8 cellular contexts compared by ENCODE assay signal in genomic region chr6:142913511-142914047, GRCh38. TPM values are rescaled to one million over a fixed set of nuclear protein-coding genes. Genes with fewer than 3 reads are reported as not detected.
DNase-seq lines count a peak whose midpoint lies in the region; ATAC-seq and TF ChIP-seq lines count a peak whose summit lies in the region.

No MANE protein-coding gene starts in this region.

- TF ChIP-seq CTCF in psoas muscle (IDR thresholded peaks at IDR 0.05): no peak

- WGBS in psoas muscle, 3 donors: 85 to 93% (median 87%) methylated on average over 10 of the region's 10 CpGs

- ATAC-seq in HG03135 (IDR thresholded peaks at IDR 0.05; ENCODE audit: unreplicated experiment) (peak; percentile 94), psoas muscle (no peak)
- ATAC-seq in activated CD4-positive, alpha-beta T cell treated with anti-CD3 and anti-CD28 coated beads for 36 hours: peak; percentile 88

- H3K4me3 Mint-ChIP-seq in activated CD4-positive, alpha-beta T cell treated with anti-CD3 and anti-CD28 coated beads for 36 hours: peak overlapping the region; percentile 65

- peak overlapping the region; percentile 97 for H3K27ac Mint-ChIP-seq in activated CD4-positive, alpha-beta T cell treated with anti-CD3 and anti-CD28 coated beads for 36 hours

- H3K9me3 ChIP-seq in psoas muscle: no peaks in the 10 kb centered on the region

- H3K4me1 Mint-ChIP-seq in activated CD4-positive, alpha-beta T cell treated with anti-CD3 and anti-CD28 coated beads for 36 hours: peaks cover 86% of the 10 kb centered on the region

- CTCF ChIA-PET in activated CD4-positive, alpha-beta T cell treated with anti-CD3 and anti-CD28 coated beads for 36 hours (lab: Charles Lee): interaction anchor here (0.9 to 1.6 kb wide), 10 partner anchors 12 to 70 kb away, joined by 3 to 8 read pairs (median 4); no protein-coding TSS in a partner anchor

- H3K4me3 ChIP-seq in psoas muscle: no peak overlapping the region

- H3K27me3 ChIP-seq in psoas muscle (ENCODE audit: insufficient read depth in 3 of 3, low read length in 2 of 3): no peaks in the 10 kb centered on the region

- DNase-seq in GM19240 (ENCODE audit: insufficient read length, low spot score) (peak; percentile 68), medulla oblongata (ENCODE audit: extremely low spot score) (peak; percentile 72), psoas muscle (no peak), AML-193 (lab: John Stamatoyannopoulos, UW) (no peak), T1000 (lab: John Stamatoyannopoulos, UW) (no peak), NCI-H1092 (lab: John Stamatoyannopoulos, UW) (no peak)
- peak; percentile 82 for DNase-seq in activated CD4-positive, alpha-beta T cell treated with anti-CD3 and anti-CD28 coated beads for 36 hours

- H3K4me1 ChIP-seq in psoas muscle: peaks cover 16% of the 10 kb centered on the region

- intact Hi-C loops in activated CD4-positive, alpha-beta T cell treated with anti-CD3 and anti-CD28 coated beads for 36 hours (cut with DNase I, micrococcal nuclease): loop anchor here (1.0 to 2.0 kb wide), 11 partner anchors 13 to 91 kb away; no protein-coding TSS in a partner anchor
- intact Hi-C loops in psoas muscle (cut with DNase I): no loop called here

- POLR2A ChIA-PET in activated CD4-positive, alpha-beta T cell treated with anti-CD3 and anti-CD28 coated beads for 36 hours (lab: Charles Lee): interaction anchor here (0.7 to 1.0 kb wide), 10 partner anchors 11 to 107 kb away, joined by 3 to 11 read pairs (median 6); no protein-coding TSS in a partner anchor

- no peaks in the 10 kb centered on the region for H3K27me3 Mint-ChIP-seq in activated CD4-positive, alpha-beta T cell treated with anti-CD3 and anti-CD28 coated beads for 36 hours

- H3K9me3 Mint-ChIP-seq in activated CD4-positive, alpha-beta T cell treated with anti-CD3 and anti-CD28 coated beads for 36 hours (ENCODE audit: low read depth): no peaks in the 10 kb centered on the region

- no peaks in the 10 kb centered on the region for H3K36me3 ChIP-seq in psoas muscle (ENCODE audit: insufficient read depth in 1 of 2, low read depth in 1 of 2)

- H3K36me3 Mint-ChIP-seq in activated CD4-positive, alpha-beta T cell treated with anti-CD3 and anti-CD28 coated beads for 36 hours (ENCODE audit: low read depth): peaks cover 42% of the 10 kb centered on the region

- no peak overlapping the region for H3K27ac ChIP-seq in psoas muscle

RNA-seq across cellular contexts. Expression of gene HIVEP2, which starts 31.4 kb away (rescaled TPM):
- 10 to 100 TPM; 30.7 to 33.6 TPM for total RNA-seq in activated CD4-positive, alpha-beta T cell treated with anti-CD3 and anti-CD28 coated beads for 36 hours
- total RNA-seq in psoas muscle: 10 to 100 TPM; 22.6 to 39.7 (median 29.0) TPM
- polyA plus RNA-seq in psoas muscle: 10 to 100 TPM in 1 of 3 donors, 1 to 10 TPM in 2; 6.2 to 15.1 (median 6.3) TPM

Comparison
In these comparisons a context has a peak if more than half of its experiments do, and no peak if none do; other contexts are left out.
1. DNase-seq: peak in GM19240 (single experiment), activated CD4-positive, alpha-beta T cell treated with anti-CD3 and anti-CD28 coated beads for 36 hours (single experiment) and medulla oblongata (single experiment); none in psoas muscle (0 of 2), AML-193 (0 of 2), T1000 (single experiment) and NCI-H1092 (single experiment).
2. ATAC-seq: peak in HG03135 (single experiment) and activated CD4-positive, alpha-beta T cell treated with anti-CD3 and anti-CD28 coated beads for 36 hours (single experiment); none in psoas muscle (0 of 4).
3. intact Hi-C loops: an anchor here in activated CD4-positive, alpha-beta T cell treated with anti-CD3 and anti-CD28 coated beads for 36 hours (1.0 to 2.0 kb wide); none called in psoas muscle.